9 cellular contexts compared by ENCODE assay signal in genomic region chr2:235005603-235006259, GRCh38. TPM values are rescaled to one million over a fixed set of nuclear protein-coding genes. Genes with fewer than 3 reads are reported as not detected.
DNase-seq lines count a peak whose midpoint lies in the region; ATAC-seq, FAIRE-seq and TF ChIP-seq lines count a peak whose summit lies in the region.
"Had no signal": no experiment of that assay in that cellular context is flagged by ENCODE, and none has a peak within 500 bp of the region (broad histone marks: within the 10 kb centered on the region; RNA-seq: fewer than 3 reads in every experiment).

No MANE protein-coding gene starts in this region.

- H2BK15ac ChIP-seq in mesendoderm (replicated peaks; ENCODE audit: low read depth) = no peak overlapping the region

- H2AK5ac ChIP-seq in mesendoderm (ENCODE audit: low read length) = no peak overlapping the region

- no peak overlapping the region for H4K8ac ChIP-seq in mesendoderm (ENCODE audit: low read depth, low read length)

- DNase-seq in AG04449 (ENCODE audit: low read depth, low spot score) (no peak), NCI-H2196 (lab: John Stamatoyannopoulos, UW; ENCODE audit: unreplicated experiment) (peak; percentile 90), mesendoderm (peak; percentile 95), NCI-H2081 treated with DMSO at 0.1 percent for 48 hours (lab: John Stamatoyannopoulos, UW) (no peak), GM12892 (ENCODE audit: insufficient read length) (no peak)
- DNase-seq: NCI-H187 had no signal

- peak overlapping the region; percentile 41 for H4K5ac ChIP-seq in mesendoderm (ENCODE audit: low read length)

- peak overlapping the region; percentile 46 for H2BK5ac ChIP-seq in mesendoderm (ENCODE audit: low read length)

- POLR2A ChIA-PET in AG04449 (lab: Yijun Ruan, JAX) = no interaction called here

- no peak for FAIRE-seq in GM12892 (lab: Jason Lieb, UNC)

- H3K27me3 ChIP-seq in ectodermal cell (ENCODE audit: control insufficient read depth, insufficient read depth, low read length, poor library complexity, severe bottlenecking) (no peaks in the 10 kb centered on the region), mesendoderm (ENCODE audit: insufficient read depth, low read length, poor library complexity) (no peaks in the 10 kb centered on the region)

- H3K4ac ChIP-seq in mesendoderm (ENCODE audit: low read depth, low read length) = peak overlapping the region; percentile 44

- TF ChIP-seq POLR2A in GM12892 (IDR thresholded peaks at IDR 0.05; ENCODE audit: low read depth, low read length) (no peak), GM18505 (IDR thresholded peaks at IDR 0.05; ENCODE audit: borderline replicate concordance, extremely low read depth, insufficient read depth, insufficient read length) (no peak)

- H3K36me3 ChIP-seq in ectodermal cell (ENCODE audit: control insufficient read depth, insufficient read depth, low read length) = no peaks in the 10 kb centered on the region
- H3K36me3 ChIP-seq in mesendoderm (ENCODE audit: control insufficient read depth, insufficient read depth, low read length) = no peaks in the 10 kb centered on the region

- no peak overlapping the region for H2BK120ac ChIP-seq in mesendoderm (ENCODE audit: low read depth, low read length)

- peak overlapping the region; percentile 9 for H3K18ac ChIP-seq in mesendoderm (ENCODE audit: low read length)

- H3K4me2 ChIP-seq in mesendoderm (ENCODE audit: low read length) = no peak overlapping the region

- peak overlapping the region; percentile 45 for H3K56ac ChIP-seq in mesendoderm (ENCODE audit: low read length)

- H3K9ac ChIP-seq in mesendoderm (ENCODE audit: low read length) = peak overlapping the region; percentile 31

- 13 to 14% methylated on average over 20 of the region's 20 CpGs for WGBS in ectodermal cell, 2 experiments
- no CpG with 5 or more reads among the region's 20 CpGs for WGBS in mesendoderm (ENCODE audit: extremely low coverage, insufficient coverage, low lambda C conversion rate)

- TF ChIP-seq CTCF in AG04449 (IDR thresholded peaks at IDR 0.05; ENCODE audit: insufficient read depth, low read length, missing control alignments) = peak; percentile 14

- ATAC-seq in GM18505 (IDR thresholded peaks at IDR 0.05; ENCODE audit: unreplicated experiment) (no peak), GM18517 (IDR thresholded peaks at IDR 0.05; ENCODE audit: unreplicated experiment) (no peak)

- H3K9me3 ChIP-seq in ectodermal cell (ENCODE audit: control insufficient read depth, low read length) = no peaks in the 10 kb centered on the region

- H3K23ac ChIP-seq in mesendoderm (ENCODE audit: low read length) = no peak overlapping the region

- H3K4me1 ChIP-seq in ectodermal cell (ENCODE audit: control insufficient read depth, insufficient read depth, low read length) (peaks cover 42% of the 10 kb centered on the region), mesendoderm (ENCODE audit: control insufficient read depth, low read depth, low read length) (peaks cover 29% of the 10 kb centered on the region)

- CTCF ChIA-PET in AG04449 (lab: Yijun Ruan, JAX) = interaction anchor here (0.8 to 1.5 kb wide), 3 partner anchors 14 to 460 kb away, joined by 3 to 4 read pairs (median 4); no protein-coding TSS in a partner anchor

- H3K27ac ChIP-seq in ectodermal cell (ENCODE audit: insufficient read depth, low read depth, low read length, poor library complexity, severe bottlenecking) (peak overlapping the region; percentile 86), mesendoderm (ENCODE audit: low read depth, low read length) (peak overlapping the region; percentile 46)

- peaks cover 56% of the 10 kb centered on the region for H3K79me1 ChIP-seq in mesendoderm (ENCODE audit: low read length)

- H3K4me3 ChIP-seq in AG04449 (ENCODE audit: low read depth, low read length) (no peak overlapping the region), ectodermal cell (ENCODE audit: insufficient read depth, low read depth, low read length) (no peak overlapping the region), mesendoderm (ENCODE audit: low read length) (no peak overlapping the region)

- H3K79me2 ChIP-seq in mesendoderm (ENCODE audit: control insufficient read depth, insufficient read depth, low read length) = peaks cover 61% of the 10 kb centered on the region

RNA-seq across cellular contexts. Expression of gene SH3BP4, which starts 53.9 kb away (rescaled TPM):
- 41.1 TPM for polyA plus RNA-seq in ectodermal cell (2013, experiment 1 of 4)
- polyA plus RNA-seq in ectodermal cell (2013, experiment 2 of 4) = 44.7 TPM
- polyA plus RNA-seq in ectodermal cell (2013, experiment 3 of 4) = 35.6 TPM
- 37.5 TPM for polyA plus RNA-seq in ectodermal cell (2013, experiment 4 of 4)
- polyA plus RNA-seq in mesendoderm (2013, experiment 1 of 2) = 26.4 TPM
- polyA plus RNA-seq in mesendoderm (2013, experiment 2 of 2) = 26.9 TPM
- not detected for polyA plus RNA-seq in GM12892 (2012; ENCODE audit: missing spikeins)

Comparison
In these comparisons a context has a peak if more than half of its experiments do, and no peak if none do; other contexts are left out.
1. DNase-seq: peak in NCI-H2196 (single experiment) and mesendoderm (single experiment); none in AG04449 (single experiment), NCI-H2081 treated with DMSO at 0.1 percent for 48 hours (single experiment) and GM12892 (single experiment).